19 cellular contexts compared by ENCODE assay signal in the genomic region with DNA sequence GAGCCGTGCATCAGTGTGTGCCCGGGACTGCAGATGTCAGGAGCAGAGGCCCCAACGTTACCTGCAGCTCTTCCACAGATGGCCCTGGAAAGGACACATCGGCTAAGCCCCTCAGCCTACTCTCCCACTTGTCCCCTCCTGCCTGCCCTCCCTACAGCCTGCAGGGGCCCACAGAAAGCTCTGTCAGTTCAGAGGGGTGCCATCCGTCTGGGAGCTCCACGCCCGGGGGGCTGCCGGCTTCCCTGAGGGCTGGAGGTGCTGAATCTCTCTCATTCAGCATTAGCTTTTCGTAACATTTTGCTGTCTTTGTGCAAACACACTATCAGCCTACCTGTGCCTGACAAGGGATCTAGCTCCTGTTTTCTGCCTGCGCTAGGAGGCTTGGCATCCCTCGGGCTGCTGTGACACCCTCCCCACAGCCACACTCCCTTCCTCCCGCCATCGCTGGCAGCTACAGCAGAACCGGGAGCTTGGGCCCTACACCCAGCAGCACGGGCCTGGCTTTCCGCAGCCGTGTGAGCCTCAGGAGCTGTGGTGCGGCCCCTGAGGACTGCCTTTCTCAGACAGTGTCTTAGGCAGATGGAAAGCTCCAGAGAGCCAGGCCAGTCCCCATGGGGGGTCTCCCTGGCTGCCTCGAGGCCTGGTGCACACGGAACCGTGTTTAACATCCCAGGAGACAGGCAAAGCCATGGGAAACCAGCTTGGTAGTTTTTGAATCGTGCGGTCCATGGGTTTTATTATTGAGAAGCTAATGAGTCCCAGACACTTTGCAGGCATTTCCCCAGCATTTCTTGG.
A peak's percentile ranks its signal among the peaks of the same experiment; 100 is the strongest.
DNase-seq lines count a peak whose midpoint lies in the region; TF ChIP-seq lines count a peak whose summit lies in the region.
"Had no signal": no experiment of that assay in that cellular context is flagged by ENCODE, and none has a peak within 500 bp of the region (broad histone marks: within the 10 kb centered on the region; RNA-seq: fewer than 3 reads in every experiment).

No MANE protein-coding gene starts in this region.

- H3K4me1 ChIP-seq in right atrium auricular region (no peaks in the 10 kb centered on the region), left ventricle myocardium inferior (no peaks in the 10 kb centered on the region), esophagus muscularis mucosa (no peaks in the 10 kb centered on the region), neuronal stem cell (ENCODE audit: control insufficient read depth in 2 of 2, insufficient read depth in 1 of 2, low read depth in 1 of 2, low read length in 2 of 2) (no peaks in the 10 kb centered on the region), vagina (no peaks in the 10 kb centered on the region)
- no peaks in the 10 kb centered on the region for H3K4me1 ChIP-seq in CD8-positive, alpha-beta memory T cell (ENCODE audit: insufficient read depth, low read length)
- H3K4me1 ChIP-seq: BLaER1 had no signal

- H2AK5ac ChIP-seq in neuronal stem cell (ENCODE audit: low read depth, low read length) = peak overlapping the region; percentile 4

- peaks cover 6 to 39% of the 10 kb centered on the region in 2 donors for H3K27me3 Mint-ChIP-seq in CD8-positive, alpha-beta memory T cell

- peak overlapping the region; percentile 17 for H3K9ac ChIP-seq in neuronal stem cell (ENCODE audit: low read depth, low read length, poor library complexity)
- H3K9ac ChIP-seq: BLaER1 had no signal

- no peak overlapping the region for H2BK15ac ChIP-seq in neuronal stem cell (ENCODE audit: low read length)

- TF ChIP-seq EP300 in esophagus muscularis mucosa (IDR thresholded peaks at IDR 0.05) = no peak

- H3K4me3 Mint-ChIP-seq in CD8-positive, alpha-beta memory T cell = no peak overlapping the region
- H3K4me3 Mint-ChIP-seq: B cell; CD4-positive, CD25-positive, alpha-beta regulatory T cell; CD8-positive, alpha-beta T cell; GM23338; H9 had no signal

- H4K8ac ChIP-seq in neuronal stem cell (ENCODE audit: low read depth, low read length) = no peak overlapping the region

- H3K4me1 Mint-ChIP-seq in CD8-positive, alpha-beta memory T cell = no peaks in the 10 kb centered on the region
- H3K4me1 Mint-ChIP-seq: B cell; CD4-positive, CD25-positive, alpha-beta regulatory T cell had no signal

- DNase-seq in right atrium auricular region (ENCODE audit: low spot score) = peak; percentile 32
- no peak for DNase-seq in left ventricle myocardium inferior
- DNase-seq in esophagus muscularis mucosa (ENCODE audit: extremely low spot score) = peak; percentile 90
- DNase-seq in neuronal stem cell (ENCODE audit: low spot score) = no peak
- peak; percentile 49 to 90 for DNase-seq in vagina (ENCODE audit: extremely low spot score in 2 of 2)
- no peak for DNase-seq in NCI-H526 (lab: John Stamatoyannopoulos, UW)
- DNase-seq in T-helper 1 cell = no peak
- DNase-seq in CD8-positive, alpha-beta memory T cell = no peak
- DNase-seq: Calu3; CD4-positive, CD25-positive, alpha-beta regulatory T cell; CD8-positive, alpha-beta T cell; EL; GDM1; H9 had no signal

- POLR2A ChIA-PET in CD8-positive, alpha-beta memory T cell (lab: Charles Lee) = no interaction called here

- no peak overlapping the region for H2BK5ac ChIP-seq in neuronal stem cell (ENCODE audit: low read length)

- H3K36me3 Mint-ChIP-seq in CD8-positive, alpha-beta memory T cell = no peaks in the 10 kb centered on the region
- H3K36me3 Mint-ChIP-seq: CD4-positive, CD25-positive, alpha-beta regulatory T cell; CD8-positive, alpha-beta T cell had no signal

- no peaks in the 10 kb centered on the region for H3K79me1 ChIP-seq in neuronal stem cell (ENCODE audit: low read depth, low read length)

- no peak overlapping the region for H2BK12ac ChIP-seq in neuronal stem cell (ENCODE audit: low read length)

- H3K36me3 ChIP-seq in right atrium auricular region (no peaks in the 10 kb centered on the region), left ventricle myocardium inferior (no peaks in the 10 kb centered on the region), esophagus muscularis mucosa (no peaks in the 10 kb centered on the region), neuronal stem cell (replicated peaks in 1 of 2; ENCODE audit: control insufficient read depth in 2 of 2, insufficient read depth in 2 of 2, low read length in 2 of 2) (no peaks in the 10 kb centered on the region), vagina (no peaks in the 10 kb centered on the region)
- H3K36me3 ChIP-seq in CD8-positive, alpha-beta memory T cell (ENCODE audit: insufficient read depth, low read length) = no peaks in the 10 kb centered on the region
- H3K36me3 ChIP-seq: BLaER1 had no signal

- H3K14ac ChIP-seq in neuronal stem cell (ENCODE audit: low read length) = peak overlapping the region; percentile 43

- no peak overlapping the region for H2AFZ ChIP-seq in neuronal stem cell (ENCODE audit: low read length)
- H2AFZ ChIP-seq: GM23338 had no signal

- no peak for TF ChIP-seq CTCF in right atrium auricular region (IDR thresholded peaks at IDR 0.05)
- no peak for TF ChIP-seq CTCF in left ventricle myocardium inferior (IDR thresholded peaks at IDR 0.05; ENCODE audit: borderline replicate concordance)
- TF ChIP-seq CTCF in esophagus muscularis mucosa (IDR thresholded peaks at IDR 0.05) = no peak
- no peak for TF ChIP-seq CTCF in vagina (IDR thresholded peaks at IDR 0.05)

- no peak overlapping the region for H3K4me2 ChIP-seq in neuronal stem cell (ENCODE audit: insufficient read depth, low read length, poor library complexity, severe bottlenecking)
- H3K4me2 ChIP-seq: BLaER1, GM23338 had no signal

- H3K27me3 ChIP-seq in right atrium auricular region (no peaks in the 10 kb centered on the region), left ventricle myocardium inferior (ENCODE audit: low read depth) (peaks cover 89% of the 10 kb centered on the region), esophagus muscularis mucosa (peaks cover 0 to 9% (median 0%) of the 10 kb centered on the region in 4 donors), neuronal stem cell (ENCODE audit: control insufficient read depth in 3 of 3, insufficient read depth in 3 of 3, low read depth in 1 of 3, low read length in 3 of 3) (peaks cover 0 to 3% (median 0%) of the 10 kb centered on the region in 3 experiments), vagina (no peaks in the 10 kb centered on the region)
- peaks cover 3% of the 10 kb centered on the region for H3K27me3 ChIP-seq in CD8-positive, alpha-beta memory T cell (ENCODE audit: insufficient read depth, low read length, poor library complexity, severe bottlenecking)
- H3K27me3 ChIP-seq: BLaER1 had no signal

- no peaks in the 10 kb centered on the region for H3K9me3 Mint-ChIP-seq in CD8-positive, alpha-beta memory T cell

- intact Hi-C loops in left ventricle myocardium inferior (cut with micrococcal nuclease) (no loop called here), esophagus muscularis mucosa (cut with DNase I) (no loop called here), vagina (cut with DNase I) (no loop called here)

- no peak overlapping the region for H4K91ac ChIP-seq in neuronal stem cell (ENCODE audit: low read depth, low read length, poor library complexity)

- CTCF ChIA-PET in CD8-positive, alpha-beta memory T cell (lab: Charles Lee) = no interaction called here

- no peak overlapping the region for H3K18ac ChIP-seq in neuronal stem cell (ENCODE audit: low read length)

- no peaks in the 10 kb centered on the region for H3K9me3 ChIP-seq in right atrium auricular region
- peaks cover under 1% of the 10 kb centered on the region for H3K9me3 ChIP-seq in left ventricle myocardium inferior (replicated peaks)
- H3K9me3 ChIP-seq in esophagus muscularis mucosa = no peaks in the 10 kb centered on the region
- H3K9me3 ChIP-seq in neuronal stem cell (replicated peaks in 1 of 2; ENCODE audit: control insufficient read depth in 2 of 2, insufficient read depth in 1 of 2, low read depth in 1 of 2, low read length in 2 of 2) = no peaks in the 10 kb centered on the region
- H3K9me3 ChIP-seq in vagina = no peaks in the 10 kb centered on the region
- H3K9me3 ChIP-seq in CD8-positive, alpha-beta memory T cell (ENCODE audit: low read length) = no peaks in the 10 kb centered on the region

- TF ChIP-seq POLR2A in esophagus muscularis mucosa (IDR thresholded peaks at IDR 0.05; ENCODE audit: low read depth) (no peak), vagina (IDR thresholded peaks at IDR 0.05) (no peak)

- 81% methylated on average over 13 of the region's 23 CpGs for whole genome bisulfite sequencing in esophagus muscularis mucosa
- no CpG with 5 or more reads among the region's 23 CpGs for WGBS in neuronal stem cell (ENCODE audit: extremely low coverage in 2 of 2, insufficient read length in 2 of 2, insufficient replicate concordance in 1 of 2), 2 donors

- no peak overlapping the region for H3K23ac ChIP-seq in neuronal stem cell (ENCODE audit: low read depth, low read length, poor library complexity)

- no peak overlapping the region for H2BK120ac ChIP-seq in neuronal stem cell (ENCODE audit: low read depth, low read length)

- no peak overlapping the region for H3K4ac ChIP-seq in neuronal stem cell (ENCODE audit: low read length)

- H3K27ac Mint-ChIP-seq in CD8-positive, alpha-beta memory T cell = no peak overlapping the region
- H3K27ac Mint-ChIP-seq: B cell; CD4-positive, CD25-positive, alpha-beta regulatory T cell; CD8-positive, alpha-beta T cell; GM23338 had no signal

- H3K27ac ChIP-seq in right atrium auricular region (no peak overlapping the region), left ventricle myocardium inferior (replicated peaks) (no peak overlapping the region), esophagus muscularis mucosa (replicated peaks in 1 of 4) (no peak overlapping the region), neuronal stem cell (replicated peaks; ENCODE audit: low read length) (no peak overlapping the region), vagina (no peak overlapping the region)
- H3K27ac ChIP-seq in CD8-positive, alpha-beta memory T cell (ENCODE audit: low read depth, low read length) = no peak overlapping the region
- H3K27ac ChIP-seq: BLaER1, C4-2B had no signal

- H3K4me3 ChIP-seq in right atrium auricular region (no peak overlapping the region), left ventricle myocardium inferior (no peak overlapping the region), esophagus muscularis mucosa (no peak overlapping the region), neuronal stem cell (ENCODE audit: low read length in 2 of 2) (peak overlapping the region in 1 of 2 donors; percentile 19), vagina (no peak overlapping the region)
- no peak overlapping the region for H3K4me3 ChIP-seq in CD8-positive, alpha-beta memory T cell (ENCODE audit: low read length)
- H3K4me3 ChIP-seq: BLaER1, GM12878, GM23338 had no signal

Comparison
In these comparisons a context has a peak if more than half of its experiments do, and no peak if none do; other contexts are left out.
1. DNase-seq: peak in right atrium auricular region (single experiment), esophagus muscularis mucosa (single experiment) and vagina (2 of 2); none in left ventricle myocardium inferior (single experiment), neuronal stem cell (single experiment), NCI-H526 (0 of 2), T-helper 1 cell (0 of 5) and CD8-positive, alpha-beta memory T cell (0 of 5).